In the genomic region with DNA sequence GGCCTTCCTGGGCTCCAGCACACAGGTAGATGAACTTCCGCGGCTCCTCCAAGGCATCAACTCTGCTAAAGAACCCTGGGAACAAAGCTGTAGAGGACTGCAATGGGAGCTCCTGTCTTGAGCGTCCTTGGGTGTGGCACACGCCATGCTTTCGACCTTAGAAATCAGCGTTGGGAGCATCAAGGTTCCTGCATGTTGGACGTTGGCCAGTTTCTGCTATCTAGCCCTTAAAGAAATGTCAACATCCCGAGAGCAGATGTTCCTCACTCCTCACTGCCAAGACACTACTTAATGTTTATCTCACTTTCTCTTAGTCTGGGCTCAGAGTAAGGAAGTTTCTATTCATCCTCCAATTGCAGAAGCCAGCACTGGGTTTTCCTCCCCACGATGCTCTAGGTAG, we compare ENCODE assay signal across 23 cellular contexts.
DNase-seq lines count a peak whose midpoint lies in the region; ATAC-seq and TF ChIP-seq lines count a peak whose summit lies in the region.
"Had no signal": no experiment of that assay in that cellular context is flagged by ENCODE, and none has a peak within 500 bp of the region (broad histone marks: within the 10 kb centered on the region; RNA-seq: fewer than 3 reads in every experiment).

No MANE protein-coding gene starts in this region.

- peaks cover 53% of the 10 kb centered on the region for H3K4me1 ChIP-seq in SJCRH30
- H3K4me1 ChIP-seq in hepatocyte (ENCODE audit: insufficient read depth) = peaks cover 61% of the 10 kb centered on the region
- H3K4me1 ChIP-seq in endodermal cell (ENCODE audit: control insufficient read depth, insufficient read depth, low read length) = peaks cover 5% of the 10 kb centered on the region
- H3K4me1 ChIP-seq: ascending aorta, gastroesophageal sphincter, upper lobe of right lung had no signal

- peaks cover 20% of the 10 kb centered on the region for H3K27me3 Mint-ChIP-seq in endodermal cell (ENCODE audit: insufficient read depth)

- H3K9me2 ChIP-seq in hepatocyte (replicated peaks; ENCODE audit: insufficient read depth) = no peaks in the 10 kb centered on the region

- ATAC-seq in sciatic nerve (peak; percentile 23), GM21717 (IDR thresholded peaks at IDR 0.05; ENCODE audit: unreplicated experiment) (no peak)
- ATAC-seq: CD8-positive, alpha-beta T cell; gastroesophageal sphincter; upper lobe of right lung had no signal

- H3K27me3 ChIP-seq in SJCRH30 (no peaks in the 10 kb centered on the region), hepatocyte (no peaks in the 10 kb centered on the region), endodermal cell (ENCODE audit: control insufficient read depth, insufficient read depth, low read length, poor library complexity, severe bottlenecking) (no peaks in the 10 kb centered on the region)
- H3K27me3 ChIP-seq: ascending aorta, upper lobe of right lung had no signal

- no peaks in the 10 kb centered on the region for H3K79me2 ChIP-seq in hepatocyte

- peaks cover 6% of the 10 kb centered on the region for H3K9me3 Mint-ChIP-seq in endodermal cell
- H3K9me3 Mint-ChIP-seq: activated T-helper 1 cell treated with anti-CD3 and anti-CD28 coated beads, Interleukin-12 subunit alpha, Interleukin-12 subunit beta, Interleukin-2, Interleukin-4 antibody, amounts not matched to agents 30 ng/mL and 10 ng/mL and 1 ng/mL, durations not matched to agents 14 hours and 24 hours and 36 hours; CD8-positive, alpha-beta T cell; central memory CD8-positive, alpha-beta T cell had no signal

- intact Hi-C loops in sciatic nerve (cut with DNase I) = no loop called here

- H3K27ac ChIP-seq in SJCRH30 (peak overlapping the region; percentile 34; the same call in 1 of the 2 replicates), hepatocyte (peak overlapping the region; percentile 71), endodermal cell (ENCODE audit: low read depth, low read length) (no peak overlapping the region)
- H3K27ac ChIP-seq: ascending aorta, gastroesophageal sphincter, upper lobe of right lung had no signal

- no peaks in the 10 kb centered on the region for H3K9me3 ChIP-seq in SJCRH30 (replicated peaks)
- H3K9me3 ChIP-seq in hepatocyte (ENCODE audit: low read depth) = no peaks in the 10 kb centered on the region
- H3K9me3 ChIP-seq in endodermal cell (ENCODE audit: control insufficient read depth, low read length) = no peaks in the 10 kb centered on the region
- H3K9me3 ChIP-seq: ascending aorta, gastroesophageal sphincter, upper lobe of right lung had no signal

- TF ChIP-seq CTCF in hepatocyte (IDR thresholded peaks at IDR 0.05; ENCODE audit: poor library complexity) (no peak), endodermal cell (conservative IDR thresholded peaks at IDR 0.05) (no peak)

- H3K9ac ChIP-seq in endodermal cell (ENCODE audit: extremely low read depth, low read length, poor library complexity, severe bottlenecking) = no peak overlapping the region

- WGBS in hepatocyte (ENCODE audit: low lambda C conversion rate, missing lambda C conversion rate) = 43% methylated on average over 9 of the region's 9 CpGs
- 92 to 93% methylated on average over 7 to 9 of the region's 9 CpGs for WGBS in endodermal cell (ENCODE audit: insufficient coverage in 1 of 2, insufficient read length in 1 of 2), 2 experiments

- H3K36me3 ChIP-seq in SJCRH30 (no peaks in the 10 kb centered on the region), hepatocyte (replicated peaks; ENCODE audit: insufficient read depth, low read depth) (no peaks in the 10 kb centered on the region), endodermal cell (ENCODE audit: control insufficient read depth, insufficient read depth, low read length) (no peaks in the 10 kb centered on the region)
- H3K36me3 ChIP-seq: ascending aorta, gastroesophageal sphincter, upper lobe of right lung had no signal

- H3K27ac Mint-ChIP-seq in endodermal cell = no peak overlapping the region
- H3K27ac Mint-ChIP-seq: activated T-helper 1 cell treated with anti-CD3 and anti-CD28 coated beads, Interleukin-12 subunit alpha, Interleukin-12 subunit beta, Interleukin-2, Interleukin-4 antibody, amounts not matched to agents 30 ng/mL and 10 ng/mL and 1 ng/mL, durations not matched to agents 14 hours and 24 hours and 36 hours; CD8-positive, alpha-beta T cell; naive B cell had no signal

- no peaks in the 10 kb centered on the region for H3K36me3 Mint-ChIP-seq in endodermal cell (ENCODE audit: low read depth)
- H3K36me3 Mint-ChIP-seq: CD8-positive, alpha-beta T cell; naive B cell had no signal

- peaks cover 34% of the 10 kb centered on the region for H3K4me1 Mint-ChIP-seq in endodermal cell
- H3K4me1 Mint-ChIP-seq: central memory CD8-positive, alpha-beta T cell had no signal

- no peak overlapping the region for H3K4me2 ChIP-seq in hepatocyte

- H4K20me1 ChIP-seq in hepatocyte (ENCODE audit: insufficient read depth, poor library complexity, severe bottlenecking) = no peaks in the 10 kb centered on the region

- peak; percentile 38 for DNase-seq in DMS53 (lab: John Stamatoyannopoulos, UW)
- DNase-seq in DMS53 treated with DMSO at 0.1 percent for 48 hours (lab: John Stamatoyannopoulos, UW; ENCODE audit: unreplicated experiment) = no peak
- DNase-seq in SJCRH30 = peak; percentile 48 to 73
- peak; percentile 75 for DNase-seq in hepatocyte (ENCODE audit: low spot score)
- DNase-seq in sciatic nerve (ENCODE audit: low spot score) = no peak
- no peak for DNase-seq in germinal center (ENCODE audit: low spot score)
- DNase-seq in endodermal cell = no peak
- DNase-seq: 8988T; activated CD4-positive, alpha-beta T cell treated with anti-CD3 and anti-CD28 coated beads, Interleukin-2, amount 50 U/mL, for 1 hour; activated naive CD4-positive, alpha-beta T cell treated with anti-CD3 and anti-CD28 coated beads, Interleukin-2, amount 50 U/mL, for 16 hours; AML-193; CD8-positive, alpha-beta T cell; DND-41; naive B cell; NCI-H1417 treated with DMSO at 0.1 percent for 48 hours; NK-92 treated with Interleukin-12 subunit alpha and Interleukin-12 subunit beta, amount 100 ng/mL, for 24 hours; T-helper 2 cell; upper lobe of right lung had no signal

- no peak overlapping the region for H2AFZ ChIP-seq in hepatocyte

- no peak overlapping the region for H3K4me3 Mint-ChIP-seq in endodermal cell
- H3K4me3 Mint-ChIP-seq: activated T-helper 1 cell treated with anti-CD3 and anti-CD28 coated beads, Interleukin-12 subunit alpha, Interleukin-12 subunit beta, Interleukin-2, Interleukin-4 antibody, amounts not matched to agents 30 ng/mL and 10 ng/mL and 1 ng/mL, durations not matched to agents 14 hours and 24 hours and 36 hours; CD8-positive, alpha-beta T cell; central memory CD8-positive, alpha-beta T cell; naive B cell had no signal

- H3K4me3 ChIP-seq in SJCRH30 (no peak overlapping the region), hepatocyte (no peak overlapping the region), endodermal cell (ENCODE audit: low read length) (no peak overlapping the region)
- H3K4me3 ChIP-seq: ascending aorta, gastroesophageal sphincter, upper lobe of right lung had no signal

Comparison
In these comparisons a context has a peak if more than half of its experiments do, and no peak if none do; other contexts are left out.
1. DNase-seq: peak in DMS53 (single experiment), SJCRH30 (2 of 2) and hepatocyte (single experiment); none in DMS53 treated with DMSO at 0.1 percent for 48 hours (single experiment), sciatic nerve (single experiment), germinal center (single experiment) and endodermal cell (single experiment).